In genomic region chr11:99257131-99257530, GRCh38 we compare ENCODE assay signal across 2 cellular contexts.
A peak's percentile ranks its signal among the peaks of the same experiment; 100 is the strongest.
TF ChIP-seq lines count a peak whose summit lies in the region.

No MANE protein-coding gene starts in this region.

TF ChIP-seq in A549, 52 proteins besides CTCF, POLR2A, EP300 and RAD21:
- TF ChIP-seq HEYL (CRISPR knock-in tag; IDR thresholded peaks at IDR 0.05) (no peak), CEBPB (IDR thresholded peaks at IDR 0.05) (peak; percentile 59 to 86; a peak in 3 of 4 replicates), FOSB (CRISPR knock-in tag; IDR thresholded peaks at IDR 0.05) (no peak), JUNB (IDR thresholded peaks at IDR 0.05) (no peak), SMC3 (IDR thresholded peaks at IDR 0.05) (no peak), MAX (IDR thresholded peaks at IDR 0.05) (0 out of 2 replicates have a peak, but pooled peaks have one; percentile 25)

TF ChIP-seq in IMR-90, 13 proteins besides CTCF, POLR2A, EP300 and RAD21:
- no peak for TF ChIP-seq CHD1 (IDR thresholded peaks at IDR 0.05; ENCODE audit: low read depth, low read length)
- peak; percentile 48; the same call in 1 of the 2 replicates for TF ChIP-seq CEBPB (IDR thresholded peaks at IDR 0.05; ENCODE audit: low read depth, low read length)
- no peak for TF ChIP-seq FOS (IDR thresholded peaks at IDR 0.05; ENCODE audit: low read depth, low read length)
- no peak for TF ChIP-seq USF2 (IDR thresholded peaks at IDR 0.05; ENCODE audit: low read depth, low read length)
- TF ChIP-seq NFE2L2 (IDR thresholded peaks at IDR 0.05; ENCODE audit: low read depth, low read length) = no peak
